In genomic region chr20:24992420-24993205, GRCh38 we compare ENCODE assay signal across 8 cellular contexts. TPM values are rescaled to one million over a fixed set of nuclear protein-coding genes. Genes with fewer than 3 reads are reported as not detected.
A peak's percentile ranks its signal among the peaks of the same experiment; 100 is the strongest.
DNase-seq lines count a peak whose midpoint lies in the region; ATAC-seq, FAIRE-seq and TF ChIP-seq lines count a peak whose summit lies in the region.

APMAP (minus strand) TSS chr20:24992751; CDS start chr20:24992688, 63 bp downstream.

- in situ Hi-C loops in transverse colon (cut with MboI; ENCODE audit: low pct_ligation_motif_present in 1 of 4, low pct_unique_long_range_greater_than_20kb in 1 of 4, low sequenced_read_pairs in 3 of 4) = loop anchor here (5.0 to 25.0 kb wide), 7 partner anchors 72 to 420 kb away; partner anchors contain the start of genes ENTPD6 (in 2 of the 4), ABHD12 (in 1 of the 4) and GINS1 (in 1 of the 4)

- peaks cover 49% of the 10 kb centered on the region for H3K4me1 ChIP-seq in adipocyte (ENCODE audit: control insufficient read depth, insufficient read depth, low read length)
- peaks cover 8% of the 10 kb centered on the region for H3K4me1 ChIP-seq in cardiac muscle cell (ENCODE audit: low read depth)
- peaks cover 15 to 42% (median 20%) of the 10 kb centered on the region in 4 donors for H3K4me1 ChIP-seq in transverse colon

- TF ChIP-seq EP300 in transverse colon (IDR thresholded peaks at IDR 0.05; ENCODE audit: low read depth) = no peak

- no peaks in the 10 kb centered on the region for H3K9me3 ChIP-seq in adipocyte (ENCODE audit: control insufficient read depth, low read length)
- H3K9me3 ChIP-seq in cardiac muscle cell (ENCODE audit: low read depth) = no peaks in the 10 kb centered on the region
- H3K9me3 ChIP-seq in transverse colon = no peaks in the 10 kb centered on the region

- TF ChIP-seq CTCF in cardiac muscle cell (IDR thresholded peaks at IDR 0.05; ENCODE audit: low read depth, low read length) (no peak), transverse colon (IDR thresholded peaks at IDR 0.05) (no peak)

- H3K27me3 ChIP-seq in adipocyte (replicated peaks; ENCODE audit: control insufficient read depth, insufficient read depth, low read length) = no peaks in the 10 kb centered on the region
- H3K27me3 ChIP-seq in cardiac muscle cell = peaks cover 11% of the 10 kb centered on the region
- H3K27me3 ChIP-seq in transverse colon = no peaks in the 10 kb centered on the region

- 0% methylated on average over 74 of the region's 74 CpGs; no CpG with 5 or more reads in 1 of the 2 donors for WGBS in transverse colon (ENCODE audit: low coverage in 1 of 2), 2 donors

- H3K9ac ChIP-seq in adipocyte (ENCODE audit: low read length) = peak within 1 kb of the TSS; percentile 95

- FAIRE-seq in GM12891 (lab: Jason Lieb, UNC) = peak; percentile 98

- peak within 1 kb of the TSS; percentile 96 for H3K4me3 ChIP-seq in adipocyte (ENCODE audit: low read length)
- H3K4me3 ChIP-seq in cardiac muscle cell = peak within 1 kb of the TSS; percentile 57
- peak within 1 kb of the TSS; percentile 71 to 96 (median 87) for H3K4me3 ChIP-seq in transverse colon

- peak; percentile 96 for ATAC-seq in HG02759 (IDR thresholded peaks at IDR 0.05; ENCODE audit: unreplicated experiment)

- TF ChIP-seq POLR2A in GM12891 (IDR thresholded peaks at IDR 0.05; ENCODE audit: low read depth, low read length) (peak; percentile 87), transverse colon (IDR thresholded peaks at IDR 0.05) (peak; percentile 98)

- H3K27ac ChIP-seq in cardiac muscle cell (peak within 1 kb of the TSS; percentile 76), transverse colon (peak within 1 kb of the TSS; percentile 92 to 96 (median 94))

- DNase-seq in GM12891 (ENCODE audit: insufficient read length, low spot score) = peak; percentile 97
- peak; percentile 89 for DNase-seq in NCI-H128 (lab: John Stamatoyannopoulos, UW; ENCODE audit: unreplicated experiment)
- DNase-seq in T follicular helper cell (ENCODE audit: low read depth) = peak; percentile 92
- peak; percentile 99 for DNase-seq in adipocyte (ENCODE audit: low read depth)
- peak; percentile 94 to 97 for DNase-seq in cardiac muscle cell (ENCODE audit: low read depth in 1 of 2, low spot score in 1 of 2)
- peak; percentile 93 for DNase-seq in pons (ENCODE audit: low spot score)
- DNase-seq in transverse colon = peak; percentile 97

- no peaks in the 10 kb centered on the region for H3K36me3 ChIP-seq in adipocyte (ENCODE audit: control insufficient read depth, insufficient read depth, low read length, severe bottlenecking)
- no peaks in the 10 kb centered on the region for H3K36me3 ChIP-seq in cardiac muscle cell
- no peaks in the 10 kb centered on the region for H3K36me3 ChIP-seq in transverse colon

- intact Hi-C loops in transverse colon (cut with DNase I; ENCODE audit: low total_unique reads) = loop anchor here (10.0 kb wide), 1 partner anchor 412 kb away; the partner anchor contains the start of gene GINS1

TF ChIP-seq in GM12891, 5 proteins besides CTCF, POLR2A, EP300 and RAD21:
- TF ChIP-seq SPI1 (IDR thresholded peaks at IDR 0.05; ENCODE audit: low read depth, low read length) = no peak
- TF ChIP-seq POLR2AphosphoS5 (IDR thresholded peaks at IDR 0.05; ENCODE audit: low read depth, low read length) = peak; percentile 85
- peak; percentile 55; the same call in 1 of the 2 replicates for TF ChIP-seq POU2F2 (IDR thresholded peaks at IDR 0.05; ENCODE audit: low read depth, low read length)
- TF ChIP-seq TAF1 (IDR thresholded peaks at IDR 0.05; ENCODE audit: low read depth, low read length) = peak; percentile 68; the same call in 1 of the 2 replicates
- TF ChIP-seq PAX5 (IDR thresholded peaks at IDR 0.05; ENCODE audit: insufficient read depth, low read length, severe bottlenecking) = no peak

RNA-seq across cellular contexts. Expression of gene APMAP, which starts in this region (rescaled TPM):
- polyA plus RNA-seq in GM12891 (2012; ENCODE audit: low read depth, missing spikeins) = 18.8 TPM
- total RNA-seq in cardiac muscle cell (50.4 and 60.6 TPM in 2 replicates), transverse colon (10 to 100 TPM; 14.9 to 88.6 (median 50.2) TPM)
- polyA plus RNA-seq in cardiac muscle cell = 81.2 and 90.2 TPM in 2 replicates

Comparison
In these comparisons a context has a peak if more than half of its experiments do, and no peak if none do; other contexts are left out.
1. Peak in every context shown above with its lines: DNase-seq, ATAC-seq, H3K4me3 ChIP-seq and H3K27ac ChIP-seq.